1 cellular context compared by ENCODE assay signal in the genomic region with DNA sequence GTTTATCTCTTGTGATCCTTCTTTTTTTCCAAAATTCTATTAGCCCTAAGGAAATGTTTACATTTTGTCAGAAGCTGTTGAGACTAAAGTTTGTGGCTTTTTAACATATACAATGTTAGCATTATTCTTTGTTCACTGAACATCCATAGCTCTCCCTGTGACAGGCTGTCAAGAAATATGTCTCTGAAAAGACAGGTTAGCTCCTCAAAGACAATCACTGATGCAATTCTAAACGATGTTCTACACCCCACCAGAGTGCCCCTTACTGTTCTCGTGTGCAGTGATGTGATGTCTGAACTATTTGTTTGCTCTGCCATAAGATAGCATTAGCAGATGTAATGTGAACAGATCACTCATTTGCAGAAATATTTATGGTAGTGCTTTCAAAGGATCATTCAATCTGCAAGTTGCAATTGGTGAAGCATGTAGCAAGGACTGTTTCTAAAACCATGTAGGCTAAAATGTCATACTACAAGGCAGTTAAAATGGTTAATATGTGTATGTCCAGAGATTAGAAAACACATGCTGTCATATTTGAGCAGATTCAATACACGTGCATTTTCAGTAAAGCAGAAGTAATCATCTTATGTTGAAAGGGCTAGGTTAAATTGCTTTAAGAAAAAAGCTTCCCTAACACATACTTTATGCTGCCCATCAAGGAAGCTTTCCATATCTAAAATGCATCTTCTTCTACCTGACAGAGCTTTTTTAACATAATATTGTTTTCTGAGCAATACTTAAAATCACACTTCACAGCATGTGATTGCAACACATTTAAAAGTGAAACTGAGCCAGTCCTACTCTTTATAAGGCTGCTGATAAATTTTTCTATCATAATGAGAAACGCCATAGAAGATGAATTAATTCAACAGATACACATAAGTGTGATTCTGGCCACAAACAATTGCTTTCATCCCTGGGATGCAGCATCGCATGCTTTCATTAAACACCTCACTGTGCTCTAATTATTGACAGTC.
A peak's percentile ranks its signal among the peaks of the same experiment; 100 is the strongest.
TF ChIP-seq lines count a peak whose summit lies in the region.

No MANE protein-coding gene starts in this region.

TF ChIP-seq in IMR-90, 13 proteins besides CTCF, POLR2A, EP300 and RAD21:
- TF ChIP-seq, protein P1, sequence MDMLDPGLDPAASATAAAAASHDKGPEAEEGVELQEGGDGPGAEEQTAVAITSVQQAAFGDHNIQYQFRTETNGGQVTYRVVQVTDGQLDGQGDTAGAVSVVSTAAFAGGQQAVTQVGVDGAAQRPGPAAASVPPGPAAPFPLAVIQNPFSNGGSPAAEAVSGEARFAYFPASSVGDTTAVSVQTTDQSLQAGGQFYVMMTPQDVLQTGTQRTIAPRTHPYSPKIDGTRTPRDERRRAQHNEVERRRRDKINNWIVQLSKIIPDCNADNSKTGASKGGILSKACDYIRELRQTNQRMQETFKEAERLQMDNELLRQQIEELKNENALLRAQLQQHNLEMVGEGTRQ (IDR thresholded peaks at IDR 0.05; ENCODE audit: low read depth, low read length) = no peak
- TF ChIP-seq CEBPB (IDR thresholded peaks at IDR 0.05; ENCODE audit: low read depth, low read length) = peak; percentile 82
